ENCODE assay signal across 13 cellular contexts in genomic region chr21:25080161-25080560, GRCh38.
"Had no signal": no experiment of that assay in that cellular context is flagged by ENCODE, and none has a peak within 500 bp of the region (broad histone marks: within the 10 kb centered on the region; RNA-seq: fewer than 3 reads in every experiment).

No MANE protein-coding gene starts in this region.

- H3K27me3 ChIP-seq: ascending aorta had no signal

- DNase-seq: activated CD4-positive, alpha-beta memory T cell treated with anti-CD3 and anti-CD28 coated beads for 36 hours; effector memory CD4-positive, alpha-beta T cell; foreskin fibroblast; glutamatergic neuron; immature natural killer cell; left colon; naive thymus-derived CD4-positive, alpha-beta T cell; retina; stimulated activated CD4-positive, alpha-beta T cell treated with anti-CD3 and anti-CD28 coated beads, Interleukin-4, amount 100 ng/mL, for 4 hours; T1000 had no signal

- H3K9me3 ChIP-seq: ascending aorta had no signal

- H3K27ac ChIP-seq: ascending aorta, parathyroid adenoma, VCaP had no signal

- H3K4me3 ChIP-seq: ascending aorta had no signal

- H3K9ac ChIP-seq: parathyroid adenoma had no signal

- H3K4me1 ChIP-seq: ascending aorta, parathyroid adenoma had no signal

- ATAC-seq: left colon; naive thymus-derived CD4-positive, alpha-beta T cell had no signal

- H3K36me3 ChIP-seq: ascending aorta had no signal
